ENCODE assay signal across 1 cellular context in the genomic region with DNA sequence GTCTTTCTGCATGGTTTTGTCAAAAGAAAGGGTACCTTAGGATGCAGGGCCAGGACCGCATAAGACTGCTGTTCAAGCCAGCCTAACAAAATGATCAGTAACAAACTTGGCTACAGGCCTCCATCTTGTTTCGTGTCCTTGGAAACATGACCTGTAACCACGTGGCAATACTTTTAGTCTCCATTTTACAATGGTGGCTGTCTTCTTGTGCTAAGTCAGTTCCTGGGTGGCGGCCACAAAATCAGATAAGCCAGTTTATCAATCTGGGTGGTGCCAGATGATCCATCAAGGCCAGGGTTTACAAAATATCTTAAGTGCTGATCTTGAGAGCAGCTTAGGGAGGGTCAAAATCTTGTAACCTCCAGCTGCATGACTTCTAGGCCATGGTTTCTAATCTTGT.
A peak's percentile ranks its signal among the peaks of the same experiment; 100 is the strongest.
TF ChIP-seq lines count a peak whose summit lies in the region.

No MANE protein-coding gene starts in this region.

TF ChIP-seq in K562, 482 proteins besides CTCF, POLR2A, EP300 and RAD21 (continued from another document):
- TF ChIP-seq, protein P1, sequence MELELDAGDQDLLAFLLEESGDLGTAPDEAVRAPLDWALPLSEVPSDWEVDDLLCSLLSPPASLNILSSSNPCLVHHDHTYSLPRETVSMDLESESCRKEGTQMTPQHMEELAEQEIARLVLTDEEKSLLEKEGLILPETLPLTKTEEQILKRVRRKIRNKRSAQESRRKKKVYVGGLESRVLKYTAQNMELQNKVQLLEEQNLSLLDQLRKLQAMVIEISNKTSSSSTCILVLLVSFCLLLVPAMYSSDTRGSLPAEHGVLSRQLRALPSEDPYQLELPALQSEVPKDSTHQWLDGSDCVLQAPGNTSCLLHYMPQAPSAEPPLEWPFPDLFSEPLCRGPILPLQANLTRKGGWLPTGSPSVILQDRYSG (tag; conservative IDR thresholded peaks at IDR 0.05; ENCODE audit: low read depth): 0 out of 2 replicates have a peak, but pooled peaks have one; percentile 21
- peak; percentile 60; the same call in 1 of the 2 replicates for TF ChIP-seq ZNF395 (CRISPR knock-in tag; IDR thresholded peaks at IDR 0.05)
- TF ChIP-seq NCOA6 (IDR thresholded peaks at IDR 0.05): no peak
- peak in 1 of 3 experiments; percentile 76 for TF ChIP-seq YY1 (IDR thresholded peaks at IDR 0.05; ENCODE audit: borderline replicate concordance in 1 of 3, control insufficient read depth in 1 of 3, extremely low read depth in 1 of 3, insufficient read depth in 3 of 3, insufficient read length in 1 of 3, insufficient replicate concordance in 2 of 3, low read depth in 1 of 3, low read length in 2 of 3)
- TF ChIP-seq, protein P2, sequence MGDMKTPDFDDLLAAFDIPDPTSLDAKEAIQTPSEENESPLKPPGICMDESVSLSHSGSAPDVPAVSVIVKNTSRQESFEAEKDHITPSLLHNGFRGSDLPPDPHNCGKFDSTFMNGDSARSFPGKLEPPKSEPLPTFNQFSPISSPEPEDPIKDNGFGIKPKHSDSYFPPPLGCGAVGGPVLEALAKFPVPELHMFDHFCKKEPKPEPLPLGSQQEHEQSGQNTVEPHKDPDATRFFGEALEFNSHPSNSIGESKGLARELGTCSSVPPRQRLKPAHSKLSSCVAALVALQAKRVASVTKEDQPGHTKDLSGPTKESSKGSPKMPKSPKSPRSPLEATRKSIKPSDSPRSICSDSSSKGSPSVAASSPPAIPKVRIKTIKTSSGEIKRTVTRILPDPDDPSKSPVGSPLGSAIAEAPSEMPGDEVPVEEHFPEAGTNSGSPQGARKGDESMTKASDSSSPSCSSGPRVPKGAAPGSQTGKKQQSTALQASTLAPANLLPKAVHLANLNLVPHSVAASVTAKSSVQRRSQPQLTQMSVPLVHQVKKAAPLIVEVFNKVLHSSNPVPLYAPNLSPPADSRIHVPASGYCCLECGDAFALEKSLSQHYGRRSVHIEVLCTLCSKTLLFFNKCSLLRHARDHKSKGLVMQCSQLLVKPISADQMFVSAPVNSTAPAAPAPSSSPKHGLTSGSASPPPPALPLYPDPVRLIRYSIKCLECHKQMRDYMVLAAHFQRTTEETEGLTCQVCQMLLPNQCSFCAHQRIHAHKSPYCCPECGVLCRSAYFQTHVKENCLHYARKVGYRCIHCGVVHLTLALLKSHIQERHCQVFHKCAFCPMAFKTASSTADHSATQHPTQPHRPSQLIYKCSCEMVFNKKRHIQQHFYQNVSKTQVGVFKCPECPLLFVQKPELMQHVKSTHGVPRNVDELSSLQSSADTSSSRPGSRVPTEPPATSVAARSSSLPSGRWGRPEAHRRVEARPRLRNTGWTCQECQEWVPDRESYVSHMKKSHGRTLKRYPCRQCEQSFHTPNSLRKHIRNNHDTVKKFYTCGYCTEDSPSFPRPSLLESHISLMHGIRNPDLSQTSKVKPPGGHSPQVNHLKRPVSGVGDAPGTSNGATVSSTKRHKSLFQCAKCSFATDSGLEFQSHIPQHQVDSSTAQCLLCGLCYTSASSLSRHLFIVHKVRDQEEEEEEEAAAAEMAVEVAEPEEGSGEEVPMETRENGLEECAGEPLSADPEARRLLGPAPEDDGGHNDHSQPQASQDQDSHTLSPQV (IDR thresholded peaks at IDR 0.05): peak; percentile 64
- no peak for TF ChIP-seq TGIF2 (CRISPR knock-in tag; IDR thresholded peaks at IDR 0.05)
- TF ChIP-seq MEIS2 (IDR thresholded peaks at IDR 0.05; ENCODE audit: partially characterized antibody): peak; percentile 9
- TF ChIP-seq RCOR1 (IDR thresholded peaks at IDR 0.05; ENCODE audit: borderline replicate concordance in 1 of 2, low read depth in 2 of 2, low read length in 2 of 2): peak in 1 of 2 experiments; percentile 79; a peak in 2 of 4 replicates
- TF ChIP-seq ZBTB1 (CRISPR knock-in tag; IDR thresholded peaks at IDR 0.05; ENCODE audit: borderline replicate concordance, low read depth): no peak
- TF ChIP-seq, protein P3, sequence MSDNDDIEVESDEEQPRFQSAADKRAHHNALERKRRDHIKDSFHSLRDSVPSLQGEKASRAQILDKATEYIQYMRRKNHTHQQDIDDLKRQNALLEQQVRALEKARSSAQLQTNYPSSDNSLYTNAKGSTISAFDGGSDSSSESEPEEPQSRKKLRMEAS (CRISPR knock-in tag; IDR thresholded peaks at IDR 0.05): peak; percentile 44; the same call in 1 of the 2 replicates
- TF ChIP-seq ESRRA (IDR thresholded peaks at IDR 0.05; ENCODE audit: borderline replicate concordance, low read depth): peak; percentile 90
- TF ChIP-seq, protein P4, sequence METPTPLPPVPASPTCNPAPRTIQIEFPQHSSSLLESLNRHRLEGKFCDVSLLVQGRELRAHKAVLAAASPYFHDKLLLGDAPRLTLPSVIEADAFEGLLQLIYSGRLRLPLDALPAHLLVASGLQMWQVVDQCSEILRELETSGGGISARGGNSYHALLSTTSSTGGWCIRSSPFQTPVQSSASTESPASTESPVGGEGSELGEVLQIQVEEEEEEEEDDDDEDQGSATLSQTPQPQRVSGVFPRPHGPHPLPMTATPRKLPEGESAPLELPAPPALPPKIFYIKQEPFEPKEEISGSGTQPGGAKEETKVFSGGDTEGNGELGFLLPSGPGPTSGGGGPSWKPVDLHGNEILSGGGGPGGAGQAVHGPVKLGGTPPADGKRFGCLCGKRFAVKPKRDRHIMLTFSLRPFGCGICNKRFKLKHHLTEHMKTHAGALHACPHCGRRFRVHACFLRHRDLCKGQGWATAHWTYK (CRISPR knock-in tag; IDR thresholded peaks at IDR 0.05): 0 out of 2 replicates have a peak, but pooled peaks have one; percentile 27
- 0 out of 2 replicates have a peak, but pooled peaks have one; percentile 40 for TF ChIP-seq ZNF175 (CRISPR knock-in tag; IDR thresholded peaks at IDR 0.05; ENCODE audit: low read depth)
- no peak for TF ChIP-seq HDAC8 (tag; IDR thresholded peaks at IDR 0.05)
- TF ChIP-seq, protein P5, sequence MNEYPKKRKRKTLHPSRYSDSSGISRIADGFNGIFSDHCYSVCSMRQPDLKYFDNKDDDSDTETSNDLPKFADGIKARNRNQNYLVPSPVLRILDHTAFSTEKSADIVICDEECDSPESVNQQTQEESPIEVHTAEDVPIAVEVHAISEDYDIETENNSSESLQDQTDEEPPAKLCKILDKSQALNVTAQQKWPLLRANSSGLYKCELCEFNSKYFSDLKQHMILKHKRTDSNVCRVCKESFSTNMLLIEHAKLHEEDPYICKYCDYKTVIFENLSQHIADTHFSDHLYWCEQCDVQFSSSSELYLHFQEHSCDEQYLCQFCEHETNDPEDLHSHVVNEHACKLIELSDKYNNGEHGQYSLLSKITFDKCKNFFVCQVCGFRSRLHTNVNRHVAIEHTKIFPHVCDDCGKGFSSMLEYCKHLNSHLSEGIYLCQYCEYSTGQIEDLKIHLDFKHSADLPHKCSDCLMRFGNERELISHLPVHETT (CRISPR knock-in tag; conservative IDR thresholded peaks at IDR 0.05 in 1 of 2, IDR thresholded peaks at IDR 0.05 in 1 of 2): 0 out of 4 replicates have a peak, but pooled peaks of 1 of the 2 experiments have one; percentile 72
- TF ChIP-seq TEAD4 (IDR thresholded peaks at IDR 0.05; ENCODE audit: low read length): 0 out of 2 replicates have a peak, but pooled peaks have one; percentile 20
- no peak for TF ChIP-seq TEAD4 (CRISPR knock-in tag; IDR thresholded peaks at IDR 0.05; ENCODE audit: borderline replicate concordance)
- no peak for TF ChIP-seq PCBP1 (IDR thresholded peaks at IDR 0.05; ENCODE audit: low read depth, low read length, poor library complexity, severe bottlenecking)
- TF ChIP-seq ZNF644 (tag; IDR thresholded peaks at IDR 0.05; ENCODE audit: low read depth): peak; percentile 80
- no peak for TF ChIP-seq MYNN (IDR thresholded peaks at IDR 0.05)
- no peak for TF ChIP-seq MYNN (CRISPR knock-in tag; IDR thresholded peaks at IDR 0.05)
- TF ChIP-seq STAT5B (CRISPR knock-in tag; IDR thresholded peaks at IDR 0.05): no peak
- no peak for TF ChIP-seq POLR2AphosphoS2 (IDR thresholded peaks at IDR 0.05; ENCODE audit: low read length)
TF ChIP-seq in K562: peak in this region for 17.
